In genomic region chr2:42971381-42971780, GRCh38 we compare ENCODE assay signal across 2 cellular contexts.
TF ChIP-seq lines count a peak whose summit lies in the region.

No MANE protein-coding gene starts in this region.

TF ChIP-seq in H1, 55 proteins besides CTCF, POLR2A, EP300 and RAD21 (continued from another document):
- no peak for TF ChIP-seq SIRT6 (IDR thresholded peaks at IDR 0.05; ENCODE audit: low read length)
- TF ChIP-seq, protein P1, sequence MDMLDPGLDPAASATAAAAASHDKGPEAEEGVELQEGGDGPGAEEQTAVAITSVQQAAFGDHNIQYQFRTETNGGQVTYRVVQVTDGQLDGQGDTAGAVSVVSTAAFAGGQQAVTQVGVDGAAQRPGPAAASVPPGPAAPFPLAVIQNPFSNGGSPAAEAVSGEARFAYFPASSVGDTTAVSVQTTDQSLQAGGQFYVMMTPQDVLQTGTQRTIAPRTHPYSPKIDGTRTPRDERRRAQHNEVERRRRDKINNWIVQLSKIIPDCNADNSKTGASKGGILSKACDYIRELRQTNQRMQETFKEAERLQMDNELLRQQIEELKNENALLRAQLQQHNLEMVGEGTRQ (IDR thresholded peaks at IDR 0.05; ENCODE audit: low read length), result no peak

TF ChIP-seq in SK-N-SH treated with all-trans-retinoic acid at 6 μM for 48 hours, 23 proteins besides CTCF, POLR2A, EP300 and RAD21 (continued from another document):
- TF ChIP-seq TOX (CRISPR knock-in tag; IDR thresholded peaks at IDR 0.05; ENCODE audit: borderline replicate concordance) (no peak), PPARA (CRISPR knock-in tag; IDR thresholded peaks at IDR 0.05; ENCODE audit: borderline replicate concordance) (no peak), ZNF8 (CRISPR knock-in tag; IDR thresholded peaks at IDR 0.05) (no peak), CSRNP3 (CRISPR knock-in tag; IDR thresholded peaks at IDR 0.05) (no peak), TCF4 (CRISPR knock-in tag; IDR thresholded peaks at IDR 0.05; ENCODE audit: borderline replicate concordance) (no peak)
